1 cellular context compared by ENCODE assay signal in the genomic region with DNA sequence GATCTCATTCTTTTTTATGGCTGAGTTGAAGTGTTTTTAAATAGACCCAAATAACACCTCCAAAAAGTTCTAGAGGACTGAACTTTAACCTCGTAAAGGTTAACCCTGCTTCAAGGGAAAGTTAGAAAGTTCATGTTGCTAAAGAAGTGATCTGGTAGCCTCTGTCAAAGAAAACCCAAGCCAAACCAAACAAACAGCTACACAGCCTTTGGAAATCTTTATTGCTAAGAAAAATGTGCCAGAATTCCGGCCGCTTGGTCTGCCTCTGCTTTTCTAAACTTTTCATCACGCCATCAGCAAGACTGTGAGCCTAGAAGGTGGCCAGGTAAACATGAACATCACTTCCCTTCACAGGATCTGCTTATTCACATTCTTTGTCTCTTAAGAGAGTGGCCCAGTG.
TF ChIP-seq lines count a peak whose summit lies in the region.

No MANE protein-coding gene starts in this region.

TF ChIP-seq in liver, 16 proteins besides CTCF, POLR2A, EP300 and RAD21 (continued from another document):
- TF ChIP-seq, protein P1, sequence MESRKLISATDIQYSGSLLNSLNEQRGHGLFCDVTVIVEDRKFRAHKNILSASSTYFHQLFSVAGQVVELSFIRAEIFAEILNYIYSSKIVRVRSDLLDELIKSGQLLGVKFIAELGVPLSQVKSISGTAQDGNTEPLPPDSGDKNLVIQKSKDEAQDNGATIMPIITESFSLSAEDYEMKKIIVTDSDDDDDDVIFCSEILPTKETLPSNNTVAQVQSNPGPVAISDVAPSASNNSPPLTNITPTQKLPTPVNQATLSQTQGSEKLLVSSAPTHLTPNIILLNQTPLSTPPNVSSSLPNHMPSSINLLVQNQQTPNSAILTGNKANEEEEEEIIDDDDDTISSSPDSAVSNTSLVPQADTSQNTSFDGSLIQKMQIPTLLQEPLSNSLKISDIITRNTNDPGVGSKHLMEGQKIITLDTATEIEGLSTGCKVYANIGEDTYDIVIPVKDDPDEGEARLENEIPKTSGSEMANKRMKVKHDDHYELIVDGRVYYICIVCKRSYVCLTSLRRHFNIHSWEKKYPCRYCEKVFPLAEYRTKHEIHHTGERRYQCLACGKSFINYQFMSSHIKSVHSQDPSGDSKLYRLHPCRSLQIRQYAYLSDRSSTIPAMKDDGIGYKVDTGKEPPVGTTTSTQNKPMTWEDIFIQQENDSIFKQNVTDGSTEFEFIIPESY (IDR thresholded peaks at IDR 0.05), result peak; percentile 74
- TF ChIP-seq EGR1 (IDR thresholded peaks at IDR 0.05; ENCODE audit: low read depth in 2 of 2), result no peak
